In genomic region chr9:112502177-112502946, GRCh38 we compare ENCODE assay signal across 2 cellular contexts.
TF ChIP-seq lines count a peak whose summit lies in the region.

No MANE protein-coding gene starts in this region.

TF ChIP-seq in K562, 482 proteins besides CTCF, POLR2A, EP300 and RAD21 (continues in another document):
- TF ChIP-seq ZNF77 (CRISPR knock-in tag; IDR thresholded peaks at IDR 0.05) (no peak), MITF (IDR thresholded peaks at IDR 0.05) (no peak), CSDE1 (IDR thresholded peaks at IDR 0.05) (no peak), NFE2L1 (tag; IDR thresholded peaks at IDR 0.05; ENCODE audit: borderline replicate concordance, low read depth) (0 out of 2 replicates have a peak, but pooled peaks have one; percentile 11), ZZZ3 (IDR thresholded peaks at IDR 0.05) (no peak), MCM5 (IDR thresholded peaks at IDR 0.05; ENCODE audit: low read depth) (no peak), PTBP1 (IDR thresholded peaks at IDR 0.05; ENCODE audit: low read depth, low read length) (no peak), TRIM25 (IDR thresholded peaks at IDR 0.05; ENCODE audit: borderline replicate concordance) (no peak), MAFG (tag; conservative IDR thresholded peaks at IDR 0.05) (peak; percentile 44; the same call in 1 of the 2 replicates), MEIS2 (IDR thresholded peaks at IDR 0.05; ENCODE audit: partially characterized antibody) (no peak), BRF1 (IDR thresholded peaks at IDR 0.05; ENCODE audit: borderline replicate concordance, extremely low read depth, insufficient read length) (no peak), NFE2 (IDR thresholded peaks at IDR 0.05; ENCODE audit: low read depth) (peak; percentile 84), HNRNPH1 (optimal IDR thresholded peaks at IDR 0.05; ENCODE audit: low read depth, low read length) (no peak), AFF1 (IDR thresholded peaks at IDR 0.05; ENCODE audit: low read depth in 1 of 2, partially characterized antibody in 2 of 2) (no peak), ZNF79 (CRISPR knock-in tag; IDR thresholded peaks at IDR 0.05; ENCODE audit: low read depth) (no peak), ZNF668 (CRISPR knock-in tag; IDR thresholded peaks at IDR 0.05) (no peak), MAZ (CRISPR knock-in tag; conservative IDR thresholded peaks at IDR 0.05 in 1 of 2, IDR thresholded peaks at IDR 0.05 in 1 of 2) (no peak), MTA1 (IDR thresholded peaks at IDR 0.05; ENCODE audit: borderline replicate concordance) (no peak)
- TF ChIP-seq, protein P1, sequence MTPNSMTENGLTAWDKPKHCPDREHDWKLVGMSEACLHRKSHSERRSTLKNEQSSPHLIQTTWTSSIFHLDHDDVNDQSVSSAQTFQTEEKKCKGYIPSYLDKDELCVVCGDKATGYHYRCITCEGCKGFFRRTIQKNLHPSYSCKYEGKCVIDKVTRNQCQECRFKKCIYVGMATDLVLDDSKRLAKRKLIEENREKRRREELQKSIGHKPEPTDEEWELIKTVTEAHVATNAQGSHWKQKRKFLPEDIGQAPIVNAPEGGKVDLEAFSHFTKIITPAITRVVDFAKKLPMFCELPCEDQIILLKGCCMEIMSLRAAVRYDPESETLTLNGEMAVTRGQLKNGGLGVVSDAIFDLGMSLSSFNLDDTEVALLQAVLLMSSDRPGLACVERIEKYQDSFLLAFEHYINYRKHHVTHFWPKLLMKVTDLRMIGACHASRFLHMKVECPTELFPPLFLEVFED (CRISPR knock-in tag; conservative IDR thresholded peaks at IDR 0.05) = no peak
- TF ChIP-seq, protein P2, sequence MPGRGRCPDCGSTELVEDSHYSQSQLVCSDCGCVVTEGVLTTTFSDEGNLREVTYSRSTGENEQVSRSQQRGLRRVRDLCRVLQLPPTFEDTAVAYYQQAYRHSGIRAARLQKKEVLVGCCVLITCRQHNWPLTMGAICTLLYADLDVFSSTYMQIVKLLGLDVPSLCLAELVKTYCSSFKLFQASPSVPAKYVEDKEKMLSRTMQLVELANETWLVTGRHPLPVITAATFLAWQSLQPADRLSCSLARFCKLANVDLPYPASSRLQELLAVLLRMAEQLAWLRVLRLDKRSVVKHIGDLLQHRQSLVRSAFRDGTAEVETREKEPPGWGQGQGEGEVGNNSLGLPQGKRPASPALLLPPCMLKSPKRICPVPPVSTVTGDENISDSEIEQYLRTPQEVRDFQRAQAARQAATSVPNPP (IDR thresholded peaks at IDR 0.05; ENCODE audit: borderline replicate concordance, insufficient read depth, insufficient read length) = no peak

TF ChIP-seq in HepG2, 621 proteins besides CTCF, POLR2A, EP300 and RAD21:
- TF ChIP-seq NAIF1 (CRISPR knock-in tag; IDR thresholded peaks at IDR 0.05; ENCODE audit: borderline replicate concordance) = no peak
- TF ChIP-seq NFYB (CRISPR knock-in tag; IDR thresholded peaks at IDR 0.05) = no peak
- TF ChIP-seq ZNF615 (CRISPR knock-in tag; IDR thresholded peaks at IDR 0.05; ENCODE audit: borderline replicate concordance) = no peak
- TF ChIP-seq ZNF431 (CRISPR knock-in tag; IDR thresholded peaks at IDR 0.05; ENCODE audit: borderline replicate concordance, low read depth) = no peak
- TF ChIP-seq MAFK (conservative IDR thresholded peaks at IDR 0.05 in 1 of 2, IDR thresholded peaks at IDR 0.05 in 1 of 2; ENCODE audit: low read length in 2 of 2) = peak; percentile 56 to 58; a peak in 3 of 4 replicates
- TF ChIP-seq, protein P3, sequence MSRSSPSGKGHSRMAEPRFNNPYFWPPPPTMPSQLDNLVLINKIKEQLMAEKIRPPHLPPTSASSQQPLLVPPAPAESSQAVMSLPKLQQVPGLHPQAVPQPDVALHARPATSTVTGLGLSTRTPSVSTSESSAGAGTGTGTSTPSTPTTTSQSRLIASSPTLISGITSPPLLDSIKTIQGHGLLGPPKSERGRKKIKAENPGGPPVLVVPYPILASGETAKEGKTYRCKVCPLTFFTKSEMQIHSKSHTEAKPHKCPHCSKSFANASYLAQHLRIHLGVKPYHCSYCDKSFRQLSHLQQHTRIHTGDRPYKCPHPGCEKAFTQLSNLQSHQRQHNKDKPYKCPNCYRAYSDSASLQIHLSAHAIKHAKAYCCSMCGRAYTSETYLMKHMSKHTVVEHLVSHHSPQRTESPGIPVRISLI (CRISPR knock-in tag; IDR thresholded peaks at IDR 0.05; ENCODE audit: borderline replicate concordance) = no peak
- no peak for TF ChIP-seq ZNF550 (CRISPR knock-in tag; IDR thresholded peaks at IDR 0.05; ENCODE audit: borderline replicate concordance)
- peak; percentile 45; the same call in 1 of the 2 replicates for TF ChIP-seq MAFF (IDR thresholded peaks at IDR 0.05; ENCODE audit: low read depth, low read length)
- peak; percentile 73 for TF ChIP-seq NFE2L2 (IDR thresholded peaks at IDR 0.05; ENCODE audit: low read length)
